In genomic region chr1:62436466-62437272, GRCh38 we compare ENCODE assay signal across 8 cellular contexts.
DNase-seq lines count a peak whose midpoint lies in the region; ATAC-seq and TF ChIP-seq lines count a peak whose summit lies in the region.

Gene USP1, plus strand, starts transcription at chr1:62437049. Its CDS starts 2,819 bp downstream, at chr1:62439868.

- H3K4me3 ChIP-seq in AG09309 (ENCODE audit: control insufficient read depth, low read depth, low read length) = peak within 1 kb of the TSS; percentile 57

- peak; percentile 99 for DNase-seq in AG09309 (ENCODE audit: low read depth)
- DNase-seq in NCI-H446 treated with DMSO at 0.1 percent for 48 hours (lab: John Stamatoyannopoulos, UW) = peak; percentile 100
- peak; percentile 95 to 98 for DNase-seq in cerebellar nuclear complex (lab: John Stamatoyannopoulos, UW)
- DNase-seq in islet precursor cell = peak; percentile 100
- DNase-seq in stimulated activated CD4-positive, alpha-beta T cell treated with anti-CD3 and anti-CD28 coated beads, Interleukin-12 subunit alpha, Interleukin-12 subunit beta, amount 100 ng/mL, for 48 hours (ENCODE audit: low read depth in 2 of 3, low spot score in 1 of 3) = peak; percentile 92 to 97 (median 96)

- no peak for TF ChIP-seq CTCF in AG09309 (IDR thresholded peaks at IDR 0.05; ENCODE audit: control insufficient read depth, insufficient read depth, low read depth, low read length, missing control alignments)

- ATAC-seq in GM19035 (IDR thresholded peaks at IDR 0.05; ENCODE audit: unreplicated experiment) = peak; percentile 73
- peak; percentile 79 for ATAC-seq in HG03354 (IDR thresholded peaks at IDR 0.05; ENCODE audit: poor library complexity, severe bottlenecking, unreplicated experiment)
- peak; percentile 82 to 85 for ATAC-seq in activated CD4-positive, CD25-positive, alpha-beta regulatory T cell treated with anti-CD3 and anti-CD28 coated beads, Interleukin-2, amount 50 U/mL, for 24 hours

Comparison
In these comparisons a context has a peak if more than half of its experiments do, and no peak if none do; other contexts are left out.
1. Peak in every context shown above with its lines: DNase-seq, ATAC-seq and H3K4me3 ChIP-seq.